29 cellular contexts compared by ENCODE assay signal in the genomic region with DNA sequence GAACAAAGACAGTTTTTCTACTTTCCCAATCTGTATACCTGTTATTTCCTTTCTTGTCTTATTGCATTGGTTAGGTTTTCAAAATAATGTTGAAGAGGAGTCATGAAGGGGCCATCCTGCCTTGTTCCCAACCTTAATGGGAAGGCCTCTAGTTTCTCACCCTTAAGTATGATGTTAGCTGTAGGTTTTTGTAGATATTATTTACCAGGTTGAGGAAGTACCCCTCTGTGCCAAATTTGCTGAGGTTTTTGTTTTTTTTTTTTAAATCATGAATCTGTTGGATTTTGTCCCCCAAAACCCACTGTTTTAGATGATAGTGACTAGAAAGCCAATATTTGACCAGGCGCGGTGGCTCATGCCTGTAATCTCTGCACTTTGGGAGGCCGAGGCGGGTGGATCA. TPM values are rescaled to one million over a fixed set of nuclear protein-coding genes. Genes with fewer than 3 reads are reported as not detected.
DNase-seq lines count a peak whose midpoint lies in the region; ATAC-seq, FAIRE-seq and TF ChIP-seq lines count a peak whose summit lies in the region.
"Had no signal": no experiment of that assay in that cellular context is flagged by ENCODE, and none has a peak within 500 bp of the region (broad histone marks: within the 10 kb centered on the region; RNA-seq: fewer than 3 reads in every experiment).

No MANE protein-coding gene starts in this region.

- H4K20me1 ChIP-seq in HepG2 (ENCODE audit: insufficient read depth, low read length): no peaks in the 10 kb centered on the region; the same call in 1 of the 2 replicates
- H4K20me1 ChIP-seq: BLaER1 had no signal

- POLR2A ChIA-PET in HepG2 (lab: Yijun Ruan, JAX): no interaction called here

- H3K4me3 ChIP-seq in HepG2 (replicated peaks in 1 of 3; ENCODE audit: insufficient read depth in 1 of 3, low read depth in 2 of 3, low read length in 3 of 3): no peak overlapping the region
- no peak overlapping the region for H3K4me3 ChIP-seq in right lobe of liver
- H3K4me3 ChIP-seq in small intestine (ENCODE audit: low read depth in 1 of 2, low read length in 2 of 2): no peak overlapping the region
- H3K4me3 ChIP-seq in lower lobe of right lung: no peak overlapping the region
- no peak overlapping the region for H3K4me3 ChIP-seq in SJCRH30
- H3K4me3 ChIP-seq: BLaER1, GM12878 had no signal

- TF ChIP-seq EP300 in HepG2 (IDR thresholded peaks at IDR 0.05; ENCODE audit: low read depth in 2 of 2, low read length in 2 of 2): no peak
- TF ChIP-seq EP300 in HepG2 (CRISPR knock-in tag; IDR thresholded peaks at IDR 0.05; ENCODE audit: borderline replicate concordance): no peak

- H3K36me3 Mint-ChIP-seq in T-helper 17 cell (ENCODE audit: low read depth) (no peaks in the 10 kb centered on the region), endothelial cell (ENCODE audit: low read depth, unreplicated experiment) (peaks cover 20% of the 10 kb centered on the region)
- H3K36me3 Mint-ChIP-seq in stimulated activated memory B cell treated with anti-CD40 and anti-IgM and Interleukin-4, amounts not matched to agents 10 μg/mL and 1 μg/mL and 100 μg/mL, for 72 hours: peaks cover 41% of the 10 kb centered on the region

- TF ChIP-seq CTCF in HepG2 (CRISPR knock-in tag; IDR thresholded peaks at IDR 0.05) (no peak), right lobe of liver (IDR thresholded peaks at IDR 0.05) (no peak), endothelial cell (IDR thresholded peaks at IDR 0.05; ENCODE audit: unreplicated experiment) (no peak), lower lobe of right lung (IDR thresholded peaks at IDR 0.05) (no peak)

- no peaks in the 10 kb centered on the region for H3K9me3 Mint-ChIP-seq in endothelial cell (ENCODE audit: unreplicated experiment)
- peaks cover 4% of the 10 kb centered on the region for H3K9me3 Mint-ChIP-seq in stimulated activated memory B cell treated with anti-CD40 and anti-IgM and Interleukin-4, amounts not matched to agents 10 μg/mL and 1 μg/mL and 100 μg/mL, for 72 hours
- H3K9me3 Mint-ChIP-seq: CD4-positive, CD25-positive, alpha-beta regulatory T cell had no signal

- no peak overlapping the region for H3K9ac ChIP-seq in HepG2 (ENCODE audit: insufficient read depth, low read depth, low read length)
- H3K9ac ChIP-seq: BLaER1 had no signal

- no peak for TF ChIP-seq RAD21 in HepG2 (CRISPR knock-in tag; IDR thresholded peaks at IDR 0.05)

- H3K4me1 Mint-ChIP-seq in T-helper 17 cell (peaks cover 7% of the 10 kb centered on the region), endothelial cell (ENCODE audit: unreplicated experiment) (no peaks in the 10 kb centered on the region)
- no peaks in the 10 kb centered on the region for H3K4me1 Mint-ChIP-seq in stimulated activated memory B cell treated with anti-CD40 and anti-IgM and Interleukin-4, amounts not matched to agents 10 μg/mL and 1 μg/mL and 100 μg/mL, for 72 hours

- ATAC-seq in HepG2 (no peak), right lobe of liver (no peak), T-helper 17 cell (no peak), lower lobe of right lung (no peak)
- ATAC-seq in stimulated activated memory B cell treated with anti-CD40 and anti-IgM and Interleukin-4, amounts not matched to agents 10 μg/mL and 1 μg/mL and 100 μg/mL, for 72 hours: no peak
- ATAC-seq: GM12878 had no signal

- H3K27ac ChIP-seq in HepG2 (ENCODE audit: extremely low read length, insufficient read depth, low read length): no peak overlapping the region
- H3K27ac ChIP-seq in right lobe of liver: no peak overlapping the region
- no peak overlapping the region for H3K27ac ChIP-seq in small intestine (ENCODE audit: low read depth in 1 of 2, low read length in 1 of 2)
- H3K27ac ChIP-seq in lower lobe of right lung: no peak overlapping the region
- H3K27ac ChIP-seq in SJCRH30: no peak overlapping the region
- H3K27ac ChIP-seq: 22Rv1, BLaER1 had no signal

- in situ Hi-C loops in HepG2 (cut with HindIII; ENCODE audit: extremely low pct_ligation_motif_present, low pct_unique_long_range_greater_than_20kb): loop anchor here (10.0 kb wide), 1 partner anchor 291 kb away; no protein-coding TSS in a partner anchor

- CTCF ChIA-PET in HepG2 (lab: Yijun Ruan, JAX; ENCODE audit: low intra/inter-chr PET ratio, low total read pairs): no interaction called here

- no peak for DNase-seq in HepG2 (ENCODE audit: low spot score)
- no peak for DNase-seq in right lobe of liver
- no peak for DNase-seq in T-helper 17 cell
- DNase-seq in endothelial cell (ENCODE audit: low spot score): no peak
- DNase-seq in small intestine: no peak
- no peak for DNase-seq in lower lobe of right lung
- DNase-seq in SJCRH30: no peak
- DNase-seq: ACHN; BE2C; C1 segment of cervical spinal cord; CD4-positive, alpha-beta memory T cell; CD4-positive, CD25-positive, alpha-beta regulatory T cell; CD8-positive, alpha-beta memory T cell; COR-L47; DMS 273 treated with DMSO at 0.1 percent for 48 hours; DMS153; DMS53; DMS79; DND-41; EL; GDM1 had no signal

- H3K79me2 ChIP-seq in HepG2 (ENCODE audit: insufficient read depth, low read length): no peaks in the 10 kb centered on the region

- peaks cover 1 to 19% of the 10 kb centered on the region in 2 experiments; a peak in 4 of 5 replicates for H3K36me3 ChIP-seq in HepG2 (replicated peaks in 1 of 2; ENCODE audit: control insufficient read depth in 1 of 2, insufficient read depth in 2 of 2, low read length in 2 of 2)
- peaks cover 0 to 15% (median under 1%) of the 10 kb centered on the region in 4 donors for H3K36me3 ChIP-seq in right lobe of liver
- peaks cover 3 to 8% of the 10 kb centered on the region in 2 donors for H3K36me3 ChIP-seq in small intestine (ENCODE audit: control insufficient read depth in 2 of 2, insufficient read depth in 2 of 2, low read length in 2 of 2)
- peaks cover 25% of the 10 kb centered on the region for H3K36me3 ChIP-seq in lower lobe of right lung
- peaks cover 8% of the 10 kb centered on the region for H3K36me3 ChIP-seq in SJCRH30

- H3K27me3 Mint-ChIP-seq in T-helper 17 cell (no peaks in the 10 kb centered on the region), endothelial cell (ENCODE audit: unreplicated experiment) (no peaks in the 10 kb centered on the region)
- no peaks in the 10 kb centered on the region for H3K27me3 Mint-ChIP-seq in stimulated activated memory B cell treated with anti-CD40 and anti-IgM and Interleukin-4, amounts not matched to agents 10 μg/mL and 1 μg/mL and 100 μg/mL, for 72 hours
- H3K27me3 Mint-ChIP-seq: CD4-positive, alpha-beta memory T cell; CD4-positive, CD25-positive, alpha-beta regulatory T cell; CD8-positive, alpha-beta memory T cell had no signal

- H3K4me1 ChIP-seq in HepG2 (ENCODE audit: insufficient read depth, low read length): no peaks in the 10 kb centered on the region
- H3K4me1 ChIP-seq in right lobe of liver: no peaks in the 10 kb centered on the region
- no peaks in the 10 kb centered on the region for H3K4me1 ChIP-seq in small intestine (ENCODE audit: control insufficient read depth in 2 of 2, insufficient read depth in 1 of 2, low read depth in 1 of 2, low read length in 1 of 2)
- H3K4me1 ChIP-seq in lower lobe of right lung: no peaks in the 10 kb centered on the region
- H3K4me1 ChIP-seq in SJCRH30: no peaks in the 10 kb centered on the region
- H3K4me1 ChIP-seq: BE2C, BLaER1 had no signal

- BruUV-seq in HepG2 (replicated peaks; lab: Mats Ljungman, UMichigan): no TSS peak

- no peak overlapping the region for H2AFZ ChIP-seq in HepG2 (ENCODE audit: low read length)

- TF ChIP-seq POLR2A in HepG2 (IDR thresholded peaks at IDR 0.05; ENCODE audit: insufficient read depth in 1 of 2, low read depth in 2 of 2, low read length in 2 of 2) (no peak), right lobe of liver (IDR thresholded peaks at IDR 0.05) (no peak)

- H3K27me3 ChIP-seq in HepG2 (ENCODE audit: control insufficient read depth in 1 of 2, insufficient read depth in 2 of 2, low read length in 2 of 2) (no peaks in the 10 kb centered on the region), right lobe of liver (no peaks in the 10 kb centered on the region), small intestine (ENCODE audit: control insufficient read depth in 2 of 2, insufficient read depth in 2 of 2, low read length in 2 of 2) (no peaks in the 10 kb centered on the region), lower lobe of right lung (ENCODE audit: low read depth) (no peaks in the 10 kb centered on the region), SJCRH30 (no peaks in the 10 kb centered on the region)
- H3K27me3 ChIP-seq: BE2C, BLaER1 had no signal

- no peak overlapping the region for H3K4me2 ChIP-seq in HepG2 (ENCODE audit: low read depth, low read length)
- H3K4me2 ChIP-seq: BLaER1 had no signal

- no peak for FAIRE-seq in HepG2 (lab: Jason Lieb, UNC)
- FAIRE-seq in small intestine (lab: Jason Lieb, UNC): no peak
- FAIRE-seq: GM12878, GM12892, GM18507, GM19239 had no signal

- WGBS in HepG2 (ENCODE audit: low lambda C conversion rate): 100% methylated on average over 4 of the region's 4 CpGs
- no CpG with 5 or more reads among the region's 4 CpGs for WGBS in right lobe of liver (ENCODE audit: insufficient coverage, low coverage, low lambda C conversion rate, missing lambda C conversion rate)
- 98 to 99% (median 98%) methylated on average over 4 of the region's 4 CpGs for WGBS in small intestine, 3 donors

- peaks cover 13% of the 10 kb centered on the region for H3K9me3 ChIP-seq in HepG2 (ENCODE audit: low read length)
- no peaks in the 10 kb centered on the region for H3K9me3 ChIP-seq in right lobe of liver
- no peaks in the 10 kb centered on the region for H3K9me3 ChIP-seq in T-helper 17 cell (ENCODE audit: control insufficient read depth, low read length, poor library complexity, severe bottlenecking)
- no peaks in the 10 kb centered on the region for H3K9me3 ChIP-seq in small intestine (ENCODE audit: control insufficient read depth, low read depth)
- H3K9me3 ChIP-seq in lower lobe of right lung: no peaks in the 10 kb centered on the region
- H3K9me3 ChIP-seq in SJCRH30 (replicated peaks): no peaks in the 10 kb centered on the region
- H3K9me3 ChIP-seq: BE2C had no signal

- peak overlapping the region; percentile 41 for H3K27ac Mint-ChIP-seq in T-helper 17 cell
- H3K27ac Mint-ChIP-seq in endothelial cell (ENCODE audit: unreplicated experiment): no peak overlapping the region
- peak overlapping the region; percentile 18 for H3K27ac Mint-ChIP-seq in stimulated activated memory B cell treated with anti-CD40 and anti-IgM and Interleukin-4, amounts not matched to agents 10 μg/mL and 1 μg/mL and 100 μg/mL, for 72 hours

- H3K4me3 Mint-ChIP-seq in T-helper 17 cell (no peak overlapping the region), endothelial cell (ENCODE audit: unreplicated experiment) (peak overlapping the region; percentile 19)
- no peak overlapping the region for H3K4me3 Mint-ChIP-seq in stimulated activated memory B cell treated with anti-CD40 and anti-IgM and Interleukin-4, amounts not matched to agents 10 μg/mL and 1 μg/mL and 100 μg/mL, for 72 hours
- H3K4me3 Mint-ChIP-seq: CD14-positive monocyte; CD4-positive, alpha-beta memory T cell; CD4-positive, CD25-positive, alpha-beta regulatory T cell; CD8-positive, alpha-beta memory T cell had no signal

- intact Hi-C loops in HepG2 (cut with micrococcal nuclease; ENCODE audit: unreplicated experiment) (no loop called here), right lobe of liver (cut with DNase I) (no loop called here), lower lobe of right lung (cut with DNase I) (no loop called here)

RNA-seq across cellular contexts. Expression of gene VMP1, which starts 36.4 kb away (rescaled TPM):
- total RNA-seq in HepG2 (2016; rRNA removed; fragmentation: Illumina TruSeq; extraction: Trizol) (80.3 and 186 TPM in 2 replicates), right lobe of liver (100 to 1,000 TPM in 4 of 6 experiments, 10 to 100 TPM in 2; 56.9 to 247 (median 160) TPM), T-helper 17 cell (100 to 1,000 TPM; 132 to 159 TPM), endothelial cell (ENCODE audit: unreplicated experiment) (64.9 TPM), lower lobe of right lung (176 TPM)
- total RNA-seq in HepG2 (2016; cell fraction: cytosol; rRNA removed; fragmentation: Illumina TruSeq; extraction: Trizol; ENCODE audit: low read depth): 81.7 and 81.9 TPM in 2 replicates
- 87.6 and 200 TPM in 2 replicates for total RNA-seq in HepG2 (2016; cell fraction: insoluble cytoplasmic fraction; rRNA removed; fragmentation: Illumina TruSeq; extraction: Trizol)
- total RNA-seq in HepG2 (2016; cell fraction: membrane; rRNA removed; fragmentation: Illumina TruSeq; extraction: Trizol): 64.7 and 72.7 TPM in 2 replicates
- total RNA-seq in HepG2 (2016; cell fraction: nucleus; rRNA removed; fragmentation: Illumina TruSeq; extraction: Trizol): 414 and 436 TPM in 2 replicates
- polyA plus RNA-seq in HepG2 (2011; rRNA removed) (262 and 271 TPM in 2 replicates), small intestine (100 to 1,000 TPM in 1 of 3 donors, 10 to 100 TPM in 2; 62.1 to 110 (median 84.3) TPM)
- polyA plus RNA-seq in HepG2 (2011; cell fraction: cytosol; rRNA removed): 66.8 and 107 TPM in 2 replicates
- polyA plus RNA-seq in HepG2 (2011; cell fraction: nucleus; rRNA removed): 244 and 352 TPM in 2 replicates
- 151 and 169 TPM in 2 replicates for polyA plus RNA-seq in HepG2 (2012)
- 21.0 and 21.9 TPM in 2 replicates for polyA plus RNA-seq in HepG2 (2016; cell fraction: cytosol; fragmentation: Illumina TruSeq; extraction: Trizol; ENCODE audit: low read depth)
- polyA plus RNA-seq in HepG2 (2016; cell fraction: insoluble cytoplasmic fraction; fragmentation: Illumina TruSeq; extraction: Trizol; ENCODE audit: low read depth): 78.4 and 81.5 TPM in 2 replicates
- 34.4 and 38.6 TPM in 2 replicates for polyA plus RNA-seq in HepG2 (2016; cell fraction: membrane; fragmentation: Illumina TruSeq; extraction: Trizol; ENCODE audit: low read depth)
- polyA plus RNA-seq in HepG2 (2016; cell fraction: nucleus; fragmentation: Illumina TruSeq; extraction: Trizol; ENCODE audit: insufficient read depth, low read depth): 277 and 292 TPM in 2 replicates
- polyA minus RNA-seq in HepG2 (2011; rRNA and poly(A)+ RNA removed; ENCODE audit: low replicate concordance): 294 and 406 TPM in 2 replicates
- polyA minus RNA-seq in HepG2 (2011; cell fraction: cytosol; rRNA and poly(A)+ RNA removed): 134 and 182 TPM in 2 replicates
- polyA minus RNA-seq in HepG2 (2011; cell fraction: nucleus; rRNA and poly(A)+ RNA removed): 788 and 1,143 TPM in 2 replicates
- total RNA-seq in SJCRH30 (2014; rRNA removed; shearing (Covaris generic)): 44.5 and 46.5 TPM in 2 replicates

RNA-seq across cellular contexts. Expression of gene PTRH2, which starts 36.6 kb away (rescaled TPM):
- total RNA-seq in HepG2 (2016; rRNA removed; fragmentation: Illumina TruSeq; extraction: Trizol) (48.7 and 67.7 TPM in 2 replicates), right lobe of liver (10 to 100 TPM; 13.1 to 50.8 (median 19.7) TPM), T-helper 17 cell (1 to 10 TPM; 6.9 to 9.0 TPM), endothelial cell (ENCODE audit: unreplicated experiment) (15.4 TPM), lower lobe of right lung (16.7 TPM)
- 24.5 and 30.9 TPM in 2 replicates for total RNA-seq in HepG2 (2016; cell fraction: cytosol; rRNA removed; fragmentation: Illumina TruSeq; extraction: Trizol; ENCODE audit: low read depth)
- total RNA-seq in HepG2 (2016; cell fraction: insoluble cytoplasmic fraction; rRNA removed; fragmentation: Illumina TruSeq; extraction: Trizol): 43.2 and 68.2 TPM in 2 replicates
- 26.1 and 28.8 TPM in 2 replicates for total RNA-seq in HepG2 (2016; cell fraction: membrane; rRNA removed; fragmentation: Illumina TruSeq; extraction: Trizol)
- 57.2 and 59.6 TPM in 2 replicates for total RNA-seq in HepG2 (2016; cell fraction: nucleus; rRNA removed; fragmentation: Illumina TruSeq; extraction: Trizol)
- polyA plus RNA-seq in HepG2 (2011; rRNA removed) (73.6 and 83.3 TPM in 2 replicates), small intestine (10 to 100 TPM in 2 of 3 donors, 1 to 10 TPM in 1; 8.6 to 29.9 (median 14.5) TPM)
- 52.4 and 80.1 TPM in 2 replicates for polyA plus RNA-seq in HepG2 (2011; cell fraction: cytosol; rRNA removed)
- polyA plus RNA-seq in HepG2 (2011; cell fraction: nucleus; rRNA removed): 24.3 and 32.5 TPM in 2 replicates
- 61.8 and 70.1 TPM in 2 replicates for polyA plus RNA-seq in HepG2 (2012)
- polyA plus RNA-seq in HepG2 (2016; cell fraction: cytosol; fragmentation: Illumina TruSeq; extraction: Trizol; ENCODE audit: low read depth): 19.3 and 20.0 TPM in 2 replicates
- 49.4 and 52.0 TPM in 2 replicates for polyA plus RNA-seq in HepG2 (2016; cell fraction: insoluble cytoplasmic fraction; fragmentation: Illumina TruSeq; extraction: Trizol; ENCODE audit: low read depth)
- polyA plus RNA-seq in HepG2 (2016; cell fraction: membrane; fragmentation: Illumina TruSeq; extraction: Trizol; ENCODE audit: low read depth): 19.4 and 21.2 TPM in 2 replicates
- 111 and 117 TPM in 2 replicates for polyA plus RNA-seq in HepG2 (2016; cell fraction: nucleus; fragmentation: Illumina TruSeq; extraction: Trizol; ENCODE audit: insufficient read depth, low read depth)
- polyA minus RNA-seq in HepG2 (2011; rRNA and poly(A)+ RNA removed; ENCODE audit: low replicate concordance): 40.8 and 45.5 TPM in 2 replicates
- polyA minus RNA-seq in HepG2 (2011; cell fraction: cytosol; rRNA and poly(A)+ RNA removed): 17.2 and 20.3 TPM in 2 replicates
- polyA minus RNA-seq in HepG2 (2011; cell fraction: nucleus; rRNA and poly(A)+ RNA removed): 31.4 and 37.7 TPM in 2 replicates
- total RNA-seq in SJCRH30 (2014; rRNA removed; shearing (Covaris generic)): 30.4 and 31.9 TPM in 2 replicates
